23 cellular contexts compared by ENCODE assay signal in the genomic region with DNA sequence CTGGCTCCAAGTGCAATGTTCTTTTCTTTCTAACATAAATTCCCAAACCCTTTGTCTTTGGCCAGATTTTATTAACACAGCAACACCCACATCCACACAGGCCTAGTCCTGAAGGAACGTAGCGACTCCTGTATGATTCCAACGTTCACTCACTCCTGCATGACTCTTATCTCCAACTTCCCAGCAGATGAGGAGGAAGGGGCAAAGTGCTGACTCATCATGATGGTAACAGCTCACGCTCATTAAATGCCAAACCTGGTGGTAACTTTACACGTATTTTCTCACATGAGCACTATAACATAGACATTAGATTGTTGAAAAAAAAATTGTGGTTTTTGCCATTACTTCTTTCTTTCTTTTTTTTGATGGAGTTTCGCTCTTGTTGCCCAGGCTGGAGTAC.
DNase-seq lines count a peak whose midpoint lies in the region; ATAC-seq, FAIRE-seq and TF ChIP-seq lines count a peak whose summit lies in the region.
"Had no signal": no experiment of that assay in that cellular context is flagged by ENCODE, and none has a peak within 500 bp of the region (broad histone marks: within the 10 kb centered on the region; RNA-seq: fewer than 3 reads in every experiment).

No MANE protein-coding gene starts in this region.

- H3K36me3 ChIP-seq in heart right ventricle: no peaks in the 10 kb centered on the region
- H3K36me3 ChIP-seq: adrenal gland, cardiac muscle cell, vagina had no signal

- H3K4me3 ChIP-seq in fibroblast of mammary gland (ENCODE audit: control insufficient read depth, low read depth, low read length) (no peak overlapping the region), heart right ventricle (no peak overlapping the region)
- H3K4me3 ChIP-seq: adrenal gland, cardiac muscle cell, coronary artery, lung, SK-N-MC, vagina had no signal

- no peaks in the 10 kb centered on the region for H3K4me1 ChIP-seq in heart right ventricle
- H3K4me1 ChIP-seq: adrenal gland, vagina had no signal

- H3K27me3 ChIP-seq in heart right ventricle: no peaks in the 10 kb centered on the region
- H3K27me3 ChIP-seq: adrenal gland, cardiac muscle cell, vagina had no signal

- ATAC-seq in heart right ventricle: no peak
- ATAC-seq: activated CD4-positive, alpha-beta T cell treated with anti-CD3 and anti-CD28 coated beads for 36 hours; activated T-cell treated with anti-CD3 and anti-CD28 coated beads, Interleukin-2, amount 50 U/mL, for 4 hours; stimulated activated effector memory CD8-positive, alpha-beta T cell treated with anti-CD3 and anti-CD28 coated beads, Interleukin-12 subunit alpha, Interleukin-12 subunit beta, amount 100 ng/mL, for 72 hours had no signal

- peak; percentile 44 for DNase-seq in H4 (ENCODE audit: low spot score)
- peak; percentile 22 for DNase-seq in RKO (ENCODE audit: low spot score)
- peak; percentile 10 for DNase-seq in fibroblast of mammary gland (ENCODE audit: low read depth)
- DNase-seq in urothelium cell line (ENCODE audit: low spot score): peak; percentile 24
- DNase-seq in heart right ventricle: no peak
- DNase-seq in DMS153 treated with DMSO at 0.1 percent for 48 hours (lab: John Stamatoyannopoulos, UW; ENCODE audit: unreplicated experiment): no peak
- no peak for DNase-seq in NOMO-1 treated with dmso at 0.1 percent for 144 hours (lab: John Stamatoyannopoulos, UW; ENCODE audit: unreplicated experiment)
- DNase-seq: activated CD4-positive, alpha-beta T cell treated with anti-CD3 and anti-CD28 coated beads for 36 hours; activated naive CD4-positive, alpha-beta T cell; activated T-cell treated with anti-CD3 and anti-CD28 coated beads, Interleukin-2, amount 50 U/mL, for 4 hours; adrenal gland; CD4-positive, alpha-beta T cell; kidney glomerular epithelial cell; NCI-H187; NCI-H526 treated with DMSO at 0.1 percent for 48 hours; small intestine had no signal

- H3K27ac ChIP-seq in heart right ventricle: no peak overlapping the region
- H3K27ac ChIP-seq: adrenal gland, cardiac muscle cell, coronary artery, KMS-11, SK-N-MC, vagina had no signal

- intact Hi-C loops in heart right ventricle (cut with DNase I): no loop called here

- TF ChIP-seq CTCF in fibroblast of mammary gland (conservative IDR thresholded peaks at IDR 0.05; ENCODE audit: control insufficient read depth, insufficient read depth, low read depth, low read length) (no peak), heart right ventricle (IDR thresholded peaks at IDR 0.05) (no peak)

- H3K9me3 ChIP-seq in heart right ventricle: peaks cover 0 to 5% (median 0%) of the 10 kb centered on the region in 11 donors
- H3K9me3 ChIP-seq: adrenal gland, vagina had no signal

- no peak for FAIRE-seq in urothelium cell line (lab: Jason Lieb, UNC)
- FAIRE-seq: small intestine had no signal

- 73 to 74% methylated on average over 6 of the region's 6 CpGs for WGBS in heart right ventricle, 2 donors

Comparison
In these comparisons a context has a peak if more than half of its experiments do, and no peak if none do; other contexts are left out.
1. DNase-seq: peak in H4 (single experiment), RKO (single experiment), fibroblast of mammary gland (single experiment) and urothelium cell line (single experiment); none in heart right ventricle (0 of 2), DMS153 treated with DMSO at 0.1 percent for 48 hours (single experiment) and NOMO-1 treated with dmso at 0.1 percent for 144 hours (single experiment).